In genomic region chr6:83590413-83590812, GRCh38 we compare ENCODE assay signal across 28 cellular contexts.
DNase-seq lines count a peak whose midpoint lies in the region; ATAC-seq, FAIRE-seq and TF ChIP-seq lines count a peak whose summit lies in the region.
"Had no signal": no experiment of that assay in that cellular context is flagged by ENCODE, and none has a peak within 500 bp of the region (broad histone marks: within the 10 kb centered on the region; RNA-seq: fewer than 3 reads in every experiment).

No MANE protein-coding gene starts in this region.

- intact Hi-C loops in naive thymus-derived CD4-positive, alpha-beta T cell (cut with micrococcal nuclease): no loop called here

- H3K27me3 Mint-ChIP-seq in naive thymus-derived CD4-positive, alpha-beta T cell: peaks cover 0 to 3% (median 0%) of the 10 kb centered on the region in 5 donors
- peaks cover 13% of the 10 kb centered on the region for H3K27me3 Mint-ChIP-seq in T-helper 17 cell
- H3K27me3 Mint-ChIP-seq: CD8-positive, alpha-beta memory T cell; dendritic cell treated with granulocyte-macrophage colony-stimulating factor and Interleukin-4, amounts not matched to agents 40 ng/mL and 50 ng/mL, for 4 days had no signal

- no peak for TF ChIP-seq CTCF in bronchial epithelial cell (IDR thresholded peaks at IDR 0.05; ENCODE audit: insufficient read depth, low read length, severe bottlenecking)

- no peak overlapping the region for H3K9ac ChIP-seq in GM23248

- H2AFZ ChIP-seq in GM23248: no peak overlapping the region
- H2AFZ ChIP-seq: GM23338 had no signal

- DNase-seq in GM23248 (peak; percentile 41), NOMO-1 (lab: John Stamatoyannopoulos, UW; ENCODE audit: unreplicated experiment in 2 of 2) (peak; percentile 62 to 94), bronchial epithelial cell (ENCODE audit: low read depth) (peak; percentile 61), T-helper 17 cell (no peak), 8988T (no peak)
- no peak for DNase-seq in naive thymus-derived CD4-positive, alpha-beta T cell
- DNase-seq: activated CD4-positive, alpha-beta T cell treated with anti-CD3 and anti-CD28 coated beads for 4 hours; activated naive CD4-positive, alpha-beta T cell; activated T-cell treated with anti-CD3 and anti-CD28 coated beads, Interleukin-2, amount 50 U/mL, for 48 hours; amniotic stem cell; CD8-positive, alpha-beta memory T cell; GDM1; left cardiac atrium; mesendoderm; NCI-H1417 treated with DMSO at 0.1 percent for 48 hours; NCI-H2107; NCI-H446 treated with DMSO at 0.1 percent for 48 hours; stimulated activated CD8-positive, alpha-beta memory T cell treated with anti-CD3 and anti-CD28 coated beads, Interleukin-4, amount 100 ng/mL, for 48 hours; stomach; T-helper 2 cell; tibial artery had no signal

- no peaks in the 10 kb centered on the region for H3K36me3 Mint-ChIP-seq in naive thymus-derived CD4-positive, alpha-beta T cell
- no peaks in the 10 kb centered on the region for H3K36me3 Mint-ChIP-seq in T-helper 17 cell (ENCODE audit: low read depth)
- H3K36me3 Mint-ChIP-seq: CD8-positive, alpha-beta memory T cell had no signal

- POLR2A ChIA-PET in naive thymus-derived CD4-positive, alpha-beta T cell (lab: Charles Lee): no interaction called here

- ATAC-seq in naive thymus-derived CD4-positive, alpha-beta T cell: peak; percentile 70
- ATAC-seq in T-helper 17 cell: no peak
- ATAC-seq in HG03439 (IDR thresholded peaks at IDR 0.05; ENCODE audit: unreplicated experiment): no peak
- no peak for ATAC-seq in HG03460 (IDR thresholded peaks at IDR 0.05; ENCODE audit: unreplicated experiment)
- ATAC-seq: GM23338 had no signal

- no peak overlapping the region for H3K4me3 ChIP-seq in GM23248
- no peak overlapping the region for H3K4me3 ChIP-seq in bronchial epithelial cell (ENCODE audit: low read depth, low read length)
- no peak overlapping the region for H3K4me3 ChIP-seq in naive thymus-derived CD4-positive, alpha-beta T cell (ENCODE audit: low read length)
- H3K4me3 ChIP-seq: GM23338, prostate gland, stomach, tibial artery had no signal

- no peak overlapping the region for H3K27ac Mint-ChIP-seq in naive thymus-derived CD4-positive, alpha-beta T cell
- H3K27ac Mint-ChIP-seq in T-helper 17 cell: no peak overlapping the region
- H3K27ac Mint-ChIP-seq: CD8-positive, alpha-beta memory T cell; dendritic cell treated with granulocyte-macrophage colony-stimulating factor and Interleukin-4, amounts not matched to agents 40 ng/mL and 50 ng/mL, for 4 days; GM23338 had no signal

- H3K27me3 ChIP-seq in GM23248 (replicated peaks; ENCODE audit: insufficient read depth) (no peaks in the 10 kb centered on the region), bronchial epithelial cell (ENCODE audit: control insufficient read depth, insufficient read depth, low read length) (no peaks in the 10 kb centered on the region)
- H3K27me3 ChIP-seq in naive thymus-derived CD4-positive, alpha-beta T cell (ENCODE audit: control insufficient read depth in 2 of 2, insufficient read depth in 2 of 2, low read length in 2 of 2): peaks cover 0 to 3% of the 10 kb centered on the region in 2 donors
- H3K27me3 ChIP-seq: neutrophil, stomach, tibial artery had no signal

- H3K27ac ChIP-seq in GM23248: no peak overlapping the region
- H3K27ac ChIP-seq in naive thymus-derived CD4-positive, alpha-beta T cell (ENCODE audit: low read depth, low read length): no peak overlapping the region
- H3K27ac ChIP-seq: neutrophil, prostate gland, stomach, tibial artery had no signal

- no peak overlapping the region for H3K4me2 ChIP-seq in GM23248 (ENCODE audit: unreplicated experiment)
- H3K4me2 ChIP-seq: GM23338 had no signal

- H3K4me1 ChIP-seq in GM23248 (ENCODE audit: insufficient read depth): no peaks in the 10 kb centered on the region; the same call in 1 of the 2 replicates
- no peaks in the 10 kb centered on the region for H3K4me1 ChIP-seq in naive thymus-derived CD4-positive, alpha-beta T cell (ENCODE audit: control insufficient read depth in 2 of 2, insufficient read depth in 2 of 2, low read length in 2 of 2)
- H3K4me1 ChIP-seq: prostate gland, stomach, tibial artery had no signal

- no peak for FAIRE-seq in bronchial epithelial cell (lab: Jason Lieb, UNC)
- FAIRE-seq: GM18507 had no signal

- no peak overlapping the region for H3K4me3 Mint-ChIP-seq in naive thymus-derived CD4-positive, alpha-beta T cell
- no peak overlapping the region for H3K4me3 Mint-ChIP-seq in T-helper 17 cell
- H3K4me3 Mint-ChIP-seq: CD8-positive, alpha-beta memory T cell; dendritic cell treated with granulocyte-macrophage colony-stimulating factor and Interleukin-4, amounts not matched to agents 40 ng/mL and 50 ng/mL, for 4 days; GM23338 had no signal

- H3K9me2 ChIP-seq in GM23248 (ENCODE audit: insufficient read depth): no peaks in the 10 kb centered on the region

- 36 to 45% methylated on average over 1 of the region's 1 CpG for WGBS in GM23248 (ENCODE audit: low coverage in 1 of 2, low lambda C conversion rate in 2 of 2, missing lambda C conversion rate in 2 of 2), 2 experiments

- no peaks in the 10 kb centered on the region for H3K79me2 ChIP-seq in GM23248 (ENCODE audit: insufficient read depth)

- CTCF ChIA-PET in naive thymus-derived CD4-positive, alpha-beta T cell (lab: Charles Lee): no interaction called here

- no peaks in the 10 kb centered on the region for H3K9me3 ChIP-seq in GM23248 (ENCODE audit: low read depth)
- no peaks in the 10 kb centered on the region for H3K9me3 ChIP-seq in naive thymus-derived CD4-positive, alpha-beta T cell (ENCODE audit: control insufficient read depth in 2 of 3, low read length in 3 of 3)
- no peaks in the 10 kb centered on the region for H3K9me3 ChIP-seq in T-helper 17 cell (ENCODE audit: control insufficient read depth, low read length, poor library complexity, severe bottlenecking)
- H3K9me3 ChIP-seq: neutrophil, prostate gland, stomach, tibial artery had no signal

- H3K4me1 Mint-ChIP-seq in naive thymus-derived CD4-positive, alpha-beta T cell: peaks cover 0 to 6% (median 0%) of the 10 kb centered on the region in 7 donors
- peaks cover 5% of the 10 kb centered on the region for H3K4me1 Mint-ChIP-seq in T-helper 17 cell
- H3K4me1 Mint-ChIP-seq: GM23338 had no signal

- in situ Hi-C loops in GM23248 (cut with MboI): no loop called here

- peaks cover 0 to 2% (median 0%) of the 10 kb centered on the region in 11 donors for H3K9me3 Mint-ChIP-seq in naive thymus-derived CD4-positive, alpha-beta T cell
- H3K9me3 Mint-ChIP-seq: CD8-positive, alpha-beta memory T cell; dendritic cell treated with granulocyte-macrophage colony-stimulating factor and Interleukin-4, amounts not matched to agents 40 ng/mL and 50 ng/mL, for 4 days had no signal

- H4K20me1 ChIP-seq in GM23248 (ENCODE audit: insufficient read depth): no peaks in the 10 kb centered on the region

- H3K36me3 ChIP-seq in GM23248 (ENCODE audit: low read depth): no peaks in the 10 kb centered on the region
- H3K36me3 ChIP-seq in bronchial epithelial cell (ENCODE audit: control insufficient read depth, insufficient read depth, low read length): no peaks in the 10 kb centered on the region
- no peaks in the 10 kb centered on the region for H3K36me3 ChIP-seq in naive thymus-derived CD4-positive, alpha-beta T cell (ENCODE audit: control insufficient read depth in 2 of 3, insufficient read depth in 3 of 3, low read length in 3 of 3)
- H3K36me3 ChIP-seq: neutrophil, prostate gland, stomach, tibial artery had no signal

- H3F3A ChIP-seq in GM23248 (ENCODE audit: insufficient read depth): no peaks in the 10 kb centered on the region

Comparison
In these comparisons a context has a peak if more than half of its experiments do, and no peak if none do; other contexts are left out.
1. DNase-seq: peak in GM23248 (single experiment), NOMO-1 (2 of 2) and bronchial epithelial cell (single experiment); none in naive thymus-derived CD4-positive, alpha-beta T cell (0 of 9), T-helper 17 cell (0 of 3) and 8988T (single experiment).